8 cellular contexts compared by ENCODE assay signal in genomic region chr3:142447852-142448315, GRCh38. TPM values are rescaled to one million over a fixed set of nuclear protein-coding genes. Genes with fewer than 3 reads are reported as not detected.
DNase-seq lines count a peak whose midpoint lies in the region; ATAC-seq and TF ChIP-seq lines count a peak whose summit lies in the region.

XRN1 (minus strand) TSS chr3:142448037; CDS start chr3:142447944, 93 bp downstream.

- H3K36me3 ChIP-seq in hepatocyte (replicated peaks; ENCODE audit: insufficient read depth, low read depth) (no peaks in the 10 kb centered on the region), aorta (ENCODE audit: control insufficient read depth in 1 of 2, insufficient read depth in 2 of 2, low read length in 1 of 2) (peaks cover 0 to 3% of the 10 kb centered on the region in 2 donors)

- peaks cover 14% of the 10 kb centered on the region for H4K20me1 ChIP-seq in hepatocyte (ENCODE audit: insufficient read depth, poor library complexity, severe bottlenecking)

- peak within 1 kb of the TSS; percentile 98 for H3K27ac ChIP-seq in hepatocyte
- peak within 1 kb of the TSS; percentile 51 to 92 for H3K27ac ChIP-seq in aorta (ENCODE audit: low read depth in 1 of 2, low read length in 2 of 2)

- no peaks in the 10 kb centered on the region for H3K9me2 ChIP-seq in hepatocyte (replicated peaks; ENCODE audit: insufficient read depth)

- H3K4me2 ChIP-seq in hepatocyte, result peak within 1 kb of the TSS; percentile 84

- peaks cover 47% of the 10 kb centered on the region for H3K79me2 ChIP-seq in hepatocyte

- peak within 1 kb of the TSS; percentile 67 for H3K4me3 ChIP-seq in hepatocyte
- peak within 1 kb of the TSS; percentile 94 to 98 for H3K4me3 ChIP-seq in aorta (ENCODE audit: low read length in 2 of 2)

- H3K27me3 ChIP-seq in hepatocyte (no peaks in the 10 kb centered on the region), aorta (ENCODE audit: control insufficient read depth in 1 of 2, insufficient read depth in 2 of 2, low read length in 1 of 2) (no peaks in the 10 kb centered on the region)

- WGBS in hepatocyte (ENCODE audit: low lambda C conversion rate, missing lambda C conversion rate), result under 1% methylated on average over 39 of the region's 40 CpGs
- 0% methylated on average over 40 of the region's 40 CpGs for WGBS in aorta, 2 donors

- ATAC-seq in GM18511 (IDR thresholded peaks at IDR 0.05; ENCODE audit: unreplicated experiment) (peak; percentile 84), HG03025 (IDR thresholded peaks at IDR 0.05; ENCODE audit: low FRiP score, unreplicated experiment) (peak; percentile 88), aorta (ENCODE audit: low FRiP score) (peak; percentile 100)

- no peak for TF ChIP-seq CTCF in hepatocyte (IDR thresholded peaks at IDR 0.05; ENCODE audit: poor library complexity)

- no peaks in the 10 kb centered on the region for H3K9me3 ChIP-seq in hepatocyte (ENCODE audit: low read depth)
- H3K9me3 ChIP-seq in aorta (ENCODE audit: control insufficient read depth, low read length), result no peaks in the 10 kb centered on the region

- H3K4me1 ChIP-seq in hepatocyte (ENCODE audit: insufficient read depth) (peaks cover 11% of the 10 kb centered on the region), aorta (ENCODE audit: control insufficient read depth in 1 of 2, insufficient read depth in 2 of 2, low read length in 2 of 2) (peaks cover 3 to 8% of the 10 kb centered on the region in 2 donors)

- intact Hi-C loops in aorta (cut with DNase I), result loop anchor here in 1 of 2 donors (5.0 kb wide), 2 partner anchors 129 to 274 kb away; partner anchors contain the start of genes ATR and TRPC1

- peak within 1 kb of the TSS; percentile 87 for H2AFZ ChIP-seq in hepatocyte

- peak; percentile 83 for DNase-seq in NCI-H2081 treated with DMSO at 0.1 percent for 48 hours (lab: John Stamatoyannopoulos, UW)
- DNase-seq in T1000 (lab: John Stamatoyannopoulos, UW), result peak; percentile 89
- DNase-seq in astrocyte of the hippocampus (ENCODE audit: low read depth, low spot score), result peak; percentile 98
- DNase-seq in hepatocyte (ENCODE audit: low spot score), result peak; percentile 98
- peak; percentile 85 for DNase-seq in renal cortical epithelial cell (ENCODE audit: low read depth)
- DNase-seq in aorta, result peak; percentile 98 to 99

RNA-seq across cellular contexts. Expression of gene XRN1, which starts in this region (rescaled TPM):
- 39.5 and 40.2 TPM in 2 replicates for total RNA-seq in hepatocyte
- polyA plus RNA-seq in hepatocyte, result 6.0 and 7.3 TPM in 2 replicates
- total RNA-seq in renal cortical epithelial cell, result 26.6 and 34.7 TPM in 2 replicates
- 10 to 100 TPM; 50.9 to 71.8 TPM for total RNA-seq in aorta
- polyA plus RNA-seq in aorta, result 1 to 10 TPM; 6.3 to 9.0 TPM

Comparison
In these comparisons a context has a peak if more than half of its experiments do, and no peak if none do; other contexts are left out.
1. Peak in every context shown above with its lines: DNase-seq, ATAC-seq, H3K4me3 ChIP-seq and H3K27ac ChIP-seq.